ENCODE assay signal across 8 cellular contexts in the genomic region with DNA sequence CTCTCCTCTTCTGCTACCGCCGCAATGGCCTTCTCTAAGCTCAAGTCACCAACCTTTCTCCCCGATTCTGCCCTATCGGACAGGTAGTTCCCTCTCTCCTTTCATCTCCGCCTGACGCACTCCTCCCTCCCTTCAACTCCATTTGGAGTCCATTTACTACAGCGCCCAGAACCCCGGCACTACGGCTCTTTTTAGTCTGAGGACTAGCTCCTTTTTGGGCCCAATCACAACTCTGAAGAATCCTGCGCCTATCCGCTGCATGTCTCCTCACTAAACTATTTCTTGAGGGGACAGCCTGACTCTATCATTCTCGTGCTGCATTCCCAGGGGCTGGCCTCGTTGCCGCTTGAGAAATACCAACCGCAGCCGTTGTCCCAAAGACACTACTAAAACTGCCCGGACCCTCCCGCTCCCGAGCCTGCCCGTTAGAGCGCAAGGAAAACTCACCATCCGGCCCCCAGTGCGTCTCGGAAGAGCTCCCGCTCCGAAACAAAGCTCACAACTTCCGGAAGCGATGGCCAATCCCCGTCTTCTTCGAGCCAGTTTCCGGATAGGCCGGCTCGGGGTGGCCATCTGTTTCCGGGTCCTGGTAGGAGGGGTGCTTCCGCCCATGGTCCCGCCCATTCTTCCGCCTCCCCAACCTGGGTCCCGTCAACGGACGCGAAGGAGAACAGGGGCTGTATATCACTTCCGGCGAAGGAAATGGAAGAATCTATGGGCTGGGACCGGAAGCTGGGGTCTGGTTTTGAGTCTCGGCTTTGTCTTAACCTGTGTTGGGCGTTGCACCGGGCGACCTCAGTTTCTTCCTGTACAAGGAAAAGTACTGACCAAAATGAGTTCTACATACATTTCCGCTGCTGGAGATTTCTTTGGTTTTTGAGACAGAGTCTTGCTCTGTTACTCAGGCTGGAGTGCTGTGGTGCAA. TPM values are rescaled to one million over a fixed set of nuclear protein-coding genes. Genes with fewer than 3 reads are reported as not detected.
DNase-seq lines count a peak whose midpoint lies in the region; ATAC-seq and TF ChIP-seq lines count a peak whose summit lies in the region.

TPRKB (minus strand) TSS at position 491 of the 925 bp plus-strand sequence. CDS start 2,776 bp downstream, outside the sequence.

- ATAC-seq in GM21528 (IDR thresholded peaks at IDR 0.05; ENCODE audit: low FRiP score, unreplicated experiment): peak; percentile 90
- peak; percentile 98 for ATAC-seq in IMR-90 (ENCODE audit: low read depth)

- H2BK20ac ChIP-seq in IMR-90 (ENCODE audit: low read depth, low read length): no peak within 1 kb of the TSS

- peak within 1 kb of the TSS; percentile 1; the same call in 1 of the 2 replicates for H3K18ac ChIP-seq in IMR-90 (ENCODE audit: low read depth, low read length)

- peak within 1 kb of the TSS; percentile 88 for H2AFZ ChIP-seq in IMR-90 (replicated peaks; ENCODE audit: low read length, poor library complexity)

- DNase-seq in DMS 273 (lab: John Stamatoyannopoulos, UW; ENCODE audit: unreplicated experiment): peak; percentile 99
- peak; percentile 97 for DNase-seq in IMR-90
- DNase-seq in OCI-M1 (lab: John Stamatoyannopoulos, UW): peak; percentile 96
- peak; percentile 94 for DNase-seq in activated T-cell treated with anti-CD3 and anti-CD28 coated beads for 24 hours (ENCODE audit: low read depth)
- peak; percentile 64 for DNase-seq in epithelial cell of prostate (ENCODE audit: low read depth, low spot score)
- DNase-seq in mucosa of gallbladder (ENCODE audit: low spot score): peak; percentile 96
- DNase-seq in stimulated activated CD8-positive, alpha-beta memory T cell treated with anti-CD3 and anti-CD28 coated beads, Interleukin-4, amount 100 ng/mL, for 4 hours (ENCODE audit: low read depth in 2 of 2, low spot score in 1 of 2): peak; percentile 85 to 93

- TF ChIP-seq CTCF in IMR-90 (conservative IDR thresholded peaks at IDR 0.05; ENCODE audit: low read depth, low read length): no peak

- POLR2A ChIA-PET in IMR-90 (lab: Charles Lee; ENCODE audit: unreplicated experiment): interaction anchor here (1.3 kb wide), 1 partner anchor 23 kb away, joined by 3 read pairs; no protein-coding TSS in a partner anchor

- peaks cover 2% of the 10 kb centered on the region; the same call in 1 of the 2 replicates for H3K9me1 ChIP-seq in IMR-90 (ENCODE audit: insufficient read depth, low read length)

- peak within 1 kb of the TSS; percentile 74 for H3K4me3 ChIP-seq in IMR-90 (ENCODE audit: insufficient read depth, low read depth, low read length)

- H3K14ac ChIP-seq in IMR-90 (replicated peaks; ENCODE audit: low read depth, low read length): peak within 1 kb of the TSS; percentile 39; the same call in 1 of the 2 replicates

- peak within 1 kb of the TSS; percentile 60 for H4K91ac ChIP-seq in IMR-90 (ENCODE audit: insufficient read depth, low read depth, low read length)

- H2AK5ac ChIP-seq in IMR-90 (ENCODE audit: low read depth, low read length): peak within 1 kb of the TSS; percentile 61; the same call in 1 of the 2 replicates

- H4K20me1 ChIP-seq in IMR-90 (ENCODE audit: insufficient read depth, low read length): no peaks in the 10 kb centered on the region

- H3K9me3 ChIP-seq in IMR-90 (ENCODE audit: control insufficient read depth, insufficient read depth, low read length): no peaks in the 10 kb centered on the region

- TF ChIP-seq RAD21 in IMR-90 (IDR thresholded peaks at IDR 0.05; ENCODE audit: low read length): no peak

- H3K56ac ChIP-seq in IMR-90 (ENCODE audit: extremely low read depth, insufficient read depth, low read length): no peak within 1 kb of the TSS; the same call in none of the 2 replicates

- H3K4me2 ChIP-seq in IMR-90 (ENCODE audit: low read depth, low read length): peak within 1 kb of the TSS; percentile 98

- dilution Hi-C loops in IMR-90 (cut with HindIII; ENCODE audit: low sequenced_read_pairs, unreplicated experiment): no loop called here

- peaks cover 6% of the 10 kb centered on the region in 2 experiments for H3K79me1 ChIP-seq in IMR-90 (ENCODE audit: low read depth in 1 of 2, low read length in 2 of 2)

- peaks cover 7% of the 10 kb centered on the region for H3K36me3 ChIP-seq in IMR-90 (ENCODE audit: control insufficient read depth, insufficient read depth, low read length)

- intact Hi-C loops in IMR-90 (cut with micrococcal nuclease): loop anchor here (2.0 to 5.0 kb wide), 2 partner anchors 56 to 505 kb away; partner anchors contain the start of genes CCT7 and PRADC1

- H3K4ac ChIP-seq in IMR-90 (ENCODE audit: low read depth, low read length): peak within 1 kb of the TSS; percentile 64

- in situ Hi-C loops in IMR-90 (cut with MboI; ENCODE audit: low sequenced_read_pairs): no loop called here

- no peak within 1 kb of the TSS for H2BK15ac ChIP-seq in IMR-90 (ENCODE audit: low read depth, low read length)

- H3K27ac ChIP-seq in IMR-90 (ENCODE audit: insufficient read depth, low read length) (peak within 1 kb of the TSS; percentile 26), epithelial cell of prostate (peak within 1 kb of the TSS; percentile 54)

- no peaks in the 10 kb centered on the region for H3K27me3 ChIP-seq in IMR-90 (ENCODE audit: control insufficient read depth, insufficient read depth, low read length)

- peak within 1 kb of the TSS; percentile 79 to 95 for H4K8ac ChIP-seq in IMR-90 (ENCODE audit: low read depth in 2 of 2, low read length in 2 of 2)

- peak within 1 kb of the TSS; percentile 84 for H2AK9ac ChIP-seq in IMR-90 (replicated peaks; ENCODE audit: low read depth, low read length, poor library complexity)

- H2BK5ac ChIP-seq in IMR-90 (ENCODE audit: low read depth, low read length, poor library complexity, severe bottlenecking): peak within 1 kb of the TSS; percentile 8

- H2BK120ac ChIP-seq in IMR-90 (ENCODE audit: low read depth, low read length): 0 out of 2 replicates have a peak within 1 kb of the TSS, but pooled peaks have one; percentile 1

- 0 out of 2 replicates have a peak, but pooled peaks have one; percentile 48 for TF ChIP-seq POLR2A in IMR-90 (IDR thresholded peaks at IDR 0.05; ENCODE audit: low read depth, low read length)

- H3K4me1 ChIP-seq in IMR-90 (ENCODE audit: control insufficient read depth, insufficient read depth, low read length): no peaks in the 10 kb centered on the region

- H4K5ac ChIP-seq in IMR-90 (ENCODE audit: low read depth, low read length): peak within 1 kb of the TSS; percentile 85

- BruUV-seq in IMR-90 (replicated peaks; lab: Mats Ljungman, UMichigan): no TSS peak

- CTCF ChIA-PET in IMR-90 (lab: Yijun Ruan, JAX): no interaction called here

- WGBS in IMR-90 (ENCODE audit: extremely low coverage in 2 of 2, insufficient read length in 1 of 2), 2 experiments: 2% methylated on average over 23 of the region's 49 CpGs; no CpG with 5 or more reads in 1 of the 2 experiments

- H3K23ac ChIP-seq in IMR-90 (ENCODE audit: low read depth, low read length): peak within 1 kb of the TSS; percentile 21; the same call in 1 of the 2 replicates

- peak within 1 kb of the TSS; percentile 69 for H3K9ac ChIP-seq in IMR-90 (ENCODE audit: low read depth, low read length)

TF ChIP-seq in IMR-90, 13 proteins besides CTCF, POLR2A, EP300 and RAD21:
- TF ChIP-seq MAFK (IDR thresholded peaks at IDR 0.05; ENCODE audit: low read depth, low read length) (no peak), SMC3 (IDR thresholded peaks at IDR 0.05; ENCODE audit: low read depth, low read length) (no peak), RCOR1 (IDR thresholded peaks at IDR 0.05; ENCODE audit: insufficient replicate concordance, low read length) (no peak), CEBPB (IDR thresholded peaks at IDR 0.05; ENCODE audit: low read depth, low read length) (no peak), FOS (IDR thresholded peaks at IDR 0.05; ENCODE audit: low read depth, low read length) (no peak), BHLHE40 (IDR thresholded peaks at IDR 0.05; ENCODE audit: low read depth, low read length) (no peak), RFX5 (IDR thresholded peaks at IDR 0.05; ENCODE audit: low read depth, low read length) (no peak), MAZ (IDR thresholded peaks at IDR 0.05; ENCODE audit: borderline replicate concordance, low read depth, low read length) (peak; percentile 86), MXI1 (IDR thresholded peaks at IDR 0.05; ENCODE audit: borderline replicate concordance, low read depth, low read length) (0 out of 2 replicates have a peak, but pooled peaks have one; percentile 28), NFE2L2 (IDR thresholded peaks at IDR 0.05; ENCODE audit: low read depth, low read length) (no peak), CHD1 (IDR thresholded peaks at IDR 0.05; ENCODE audit: low read depth, low read length) (no peak)
- TF ChIP-seq, protein P1, sequence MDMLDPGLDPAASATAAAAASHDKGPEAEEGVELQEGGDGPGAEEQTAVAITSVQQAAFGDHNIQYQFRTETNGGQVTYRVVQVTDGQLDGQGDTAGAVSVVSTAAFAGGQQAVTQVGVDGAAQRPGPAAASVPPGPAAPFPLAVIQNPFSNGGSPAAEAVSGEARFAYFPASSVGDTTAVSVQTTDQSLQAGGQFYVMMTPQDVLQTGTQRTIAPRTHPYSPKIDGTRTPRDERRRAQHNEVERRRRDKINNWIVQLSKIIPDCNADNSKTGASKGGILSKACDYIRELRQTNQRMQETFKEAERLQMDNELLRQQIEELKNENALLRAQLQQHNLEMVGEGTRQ (IDR thresholded peaks at IDR 0.05; ENCODE audit: low read depth, low read length): no peak
- TF ChIP-seq, protein P2, sequence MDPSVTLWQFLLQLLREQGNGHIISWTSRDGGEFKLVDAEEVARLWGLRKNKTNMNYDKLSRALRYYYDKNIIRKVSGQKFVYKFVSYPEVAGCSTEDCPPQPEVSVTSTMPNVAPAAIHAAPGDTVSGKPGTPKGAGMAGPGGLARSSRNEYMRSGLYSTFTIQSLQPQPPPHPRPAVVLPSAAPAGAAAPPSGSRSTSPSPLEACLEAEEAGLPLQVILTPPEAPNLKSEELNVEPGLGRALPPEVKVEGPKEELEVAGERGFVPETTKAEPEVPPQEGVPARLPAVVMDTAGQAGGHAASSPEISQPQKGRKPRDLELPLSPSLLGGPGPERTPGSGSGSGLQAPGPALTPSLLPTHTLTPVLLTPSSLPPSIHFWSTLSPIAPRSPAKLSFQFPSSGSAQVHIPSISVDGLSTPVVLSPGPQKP (IDR thresholded peaks at IDR 0.05; ENCODE audit: borderline replicate concordance, low read depth, low read length): peak; percentile 40; the same call in 1 of the 2 replicates

RNA-seq across cellular contexts. Expression of gene TPRKB, which starts in this region (rescaled TPM):
- total RNA-seq in IMR-90 (2012; rRNA removed) (37.6 and 52.2 TPM in 2 replicates), mucosa of gallbladder (16.8 TPM)
- polyA plus RNA-seq in IMR-90 (2012; rRNA removed): 29.8 and 35.3 TPM in 2 replicates
- polyA plus RNA-seq in IMR-90 (2012; cell fraction: cytosol; rRNA removed): 4.9 and 11.7 TPM in 2 replicates
- 1.4 and 8.3 TPM in 2 replicates for polyA plus RNA-seq in IMR-90 (2012; cell fraction: nucleus; rRNA removed; ENCODE audit: low replicate concordance)

Comparison
In these comparisons a context has a peak if more than half of its experiments do, and no peak if none do; other contexts are left out.
1. Peak in every context shown above with its lines: DNase-seq, ATAC-seq, H3K4me3 ChIP-seq and H3K27ac ChIP-seq.